ENCODE assay signal across 8 cellular contexts in the genomic region with DNA sequence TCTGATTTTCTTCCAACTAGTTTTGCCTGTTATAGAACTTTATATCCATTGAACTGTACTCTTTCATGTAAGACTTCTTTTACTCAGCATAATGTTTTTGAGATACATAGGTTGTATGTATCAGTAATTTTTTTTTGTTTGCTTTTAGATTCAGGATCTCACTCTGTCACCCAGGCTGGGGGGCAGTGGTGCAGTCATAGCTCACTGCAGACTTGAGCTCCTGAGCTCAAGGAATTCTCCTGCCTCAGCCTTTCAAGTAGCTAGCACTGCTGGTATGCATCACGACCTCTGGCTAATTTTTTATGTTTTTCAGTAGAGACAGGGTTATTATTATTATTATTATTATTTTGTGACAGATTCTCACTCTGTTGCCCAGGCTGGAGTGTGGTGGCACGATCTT.
DNase-seq lines count a peak whose midpoint lies in the region; ATAC-seq, FAIRE-seq and TF ChIP-seq lines count a peak whose summit lies in the region.

No MANE protein-coding gene starts in this region.

- H2AFZ ChIP-seq in mesenchymal stem cell (ENCODE audit: low read depth, low read length): no peak overlapping the region

- H3K27ac ChIP-seq in heart right ventricle (peak overlapping the region in 5 of 10 donors; percentile 49 to 80 (median 68)), ascending aorta (no peak overlapping the region), mesenchymal stem cell (ENCODE audit: low read length, poor library complexity, severe bottlenecking) (no peak overlapping the region), urinary bladder (ENCODE audit: low read depth) (no peak overlapping the region)

- H4K8ac ChIP-seq in mesenchymal stem cell (ENCODE audit: low read length): no peak overlapping the region

- no peak overlapping the region for H2AK5ac ChIP-seq in mesenchymal stem cell (ENCODE audit: low read length, severe bottlenecking)

- H3K9ac ChIP-seq in mesenchymal stem cell (ENCODE audit: low read length): peak overlapping the region; percentile 78

- no peak overlapping the region for H4K91ac ChIP-seq in mesenchymal stem cell (ENCODE audit: low read length)

- TF ChIP-seq CTCF in heart right ventricle (IDR thresholded peaks at IDR 0.05): no peak
- TF ChIP-seq CTCF in ascending aorta (IDR thresholded peaks at IDR 0.05): no peak

- H3K79me1 ChIP-seq in mesenchymal stem cell (replicated peaks; ENCODE audit: low read length, poor library complexity, severe bottlenecking): no peaks in the 10 kb centered on the region

- no peak overlapping the region for H2BK15ac ChIP-seq in mesenchymal stem cell (ENCODE audit: low read depth, poor library complexity, severe bottlenecking)

- H3K27me3 ChIP-seq in heart right ventricle (no peaks in the 10 kb centered on the region), ascending aorta (no peaks in the 10 kb centered on the region), mesenchymal stem cell (ENCODE audit: control insufficient read depth in 1 of 2, insufficient read depth in 1 of 2, low read length in 2 of 2) (no peaks in the 10 kb centered on the region)

- no peak for TF ChIP-seq POLR2A in GM12892 (IDR thresholded peaks at IDR 0.05; ENCODE audit: low read depth, low read length)

- H3K4me1 ChIP-seq in heart right ventricle (peaks cover 0 to 10% (median 4%) of the 10 kb centered on the region in 9 donors), ascending aorta (no peaks in the 10 kb centered on the region), mesenchymal stem cell (ENCODE audit: control insufficient read depth, insufficient read depth, low read depth, low read length) (peaks cover 4% of the 10 kb centered on the region), urinary bladder (ENCODE audit: insufficient read depth) (no peaks in the 10 kb centered on the region)

- H3K9me3 ChIP-seq in heart right ventricle: peaks cover 0 to 14% (median 0%) of the 10 kb centered on the region in 11 donors
- H3K9me3 ChIP-seq in ascending aorta: no peaks in the 10 kb centered on the region
- H3K9me3 ChIP-seq in mesenchymal stem cell (ENCODE audit: control insufficient read depth, low read length): no peaks in the 10 kb centered on the region

- H3K4me2 ChIP-seq in mesenchymal stem cell (ENCODE audit: low read length, poor library complexity, severe bottlenecking): peak overlapping the region; percentile 98

- ATAC-seq in heart right ventricle (no peak), Right ventricle myocardium inferior (no peak)

- 85 to 96% methylated on average over 2 of the region's 2 CpGs for WGBS in heart right ventricle, 2 donors
- 96% methylated on average over 1 of the region's 2 CpGs for WGBS in mesenchymal stem cell
- 74% methylated on average over 2 of the region's 2 CpGs for WGBS in urinary bladder

- no peak overlapping the region for H3K4ac ChIP-seq in mesenchymal stem cell (ENCODE audit: low read depth in 1 of 2, low read length in 2 of 2)

- peak overlapping the region in 1 of 2 experiments; percentile 40 for H3K18ac ChIP-seq in mesenchymal stem cell (ENCODE audit: low read depth in 1 of 2, low read length in 2 of 2)

- no peak overlapping the region for H2BK12ac ChIP-seq in mesenchymal stem cell (ENCODE audit: low read length in 2 of 2)

- no peak overlapping the region for H2BK5ac ChIP-seq in mesenchymal stem cell (ENCODE audit: low read depth, low read length, poor library complexity, severe bottlenecking)

- intact Hi-C loops in heart right ventricle (cut with DNase I): no loop called here
- intact Hi-C loops in Right ventricle myocardium inferior (cut with DNase I): no loop called here
- intact Hi-C loops in ascending aorta (cut with DNase I): no loop called here

- H3K36me3 ChIP-seq in heart right ventricle: no peaks in the 10 kb centered on the region
- H3K36me3 ChIP-seq in ascending aorta: no peaks in the 10 kb centered on the region
- no peaks in the 10 kb centered on the region for H3K36me3 ChIP-seq in mesenchymal stem cell (ENCODE audit: control insufficient read depth in 1 of 2, insufficient read depth in 2 of 2, low read depth in 1 of 2, low read length in 2 of 2)
- no peaks in the 10 kb centered on the region for H3K36me3 ChIP-seq in urinary bladder (ENCODE audit: insufficient read depth)

- peak overlapping the region; percentile 43 to 77 (median 68) for H3K4me3 ChIP-seq in heart right ventricle
- peak overlapping the region; percentile 82 to 87 for H3K4me3 ChIP-seq in ascending aorta
- peak overlapping the region in 1 of 2 experiments; percentile 84 for H3K4me3 ChIP-seq in mesenchymal stem cell (ENCODE audit: insufficient read depth in 1 of 2, low read depth in 1 of 2, low read length in 2 of 2)
- peak overlapping the region; percentile 45 for H3K4me3 ChIP-seq in urinary bladder (ENCODE audit: low read depth, low read length)

- no peak overlapping the region for H3K23ac ChIP-seq in mesenchymal stem cell (ENCODE audit: low read length in 2 of 2)

- no peak overlapping the region for H2BK120ac ChIP-seq in mesenchymal stem cell (ENCODE audit: low read depth, low read length)

- no peak overlapping the region for H3K14ac ChIP-seq in mesenchymal stem cell (ENCODE audit: low read length in 2 of 2)

- DNase-seq in heart right ventricle (no peak), Right ventricle myocardium inferior (ENCODE audit: missing footprints) (no peak), ascending aorta (ENCODE audit: low spot score in 2 of 2) (no peak), mesenchymal stem cell (peak; percentile 2), NCI-H345 treated with DMSO at 0.1 percent for 48 hours (lab: John Stamatoyannopoulos, UW; ENCODE audit: unreplicated experiment) (no peak), GM12892 (ENCODE audit: insufficient read length) (no peak)
- DNase-seq in stimulated activated naive CD4-positive, alpha-beta T cell treated with Interleukin-2 at 50 U/mL for 16 hours (lab: John Stamatoyannopoulos, UW): no peak

- FAIRE-seq in GM12892 (lab: Jason Lieb, UNC): no peak
